13 cellular contexts compared by ENCODE assay signal in genomic region chr21:45992311-45993209, GRCh38. TPM values are rescaled to one million over a fixed set of nuclear protein-coding genes. Genes with fewer than 3 reads are reported as not detected.
A peak's percentile ranks its signal among the peaks of the same experiment; 100 is the strongest.
DNase-seq lines count a peak whose midpoint lies in the region; ATAC-seq and TF ChIP-seq lines count a peak whose summit lies in the region.
"Had no signal": no experiment of that assay in that cellular context is flagged by ENCODE, and none has a peak within 500 bp of the region (broad histone marks: within the 10 kb centered on the region; RNA-seq: fewer than 3 reads in every experiment).

No MANE protein-coding gene starts in this region.

- H3K9me3 ChIP-seq in esophagus (ENCODE audit: control insufficient read depth in 2 of 2, insufficient read depth in 1 of 2, low read depth in 1 of 2, low read length in 1 of 2) (no peaks in the 10 kb centered on the region), mucosa of descending colon (no peaks in the 10 kb centered on the region), upper lobe of left lung (no peaks in the 10 kb centered on the region)

- H3K36me3 ChIP-seq in esophagus (ENCODE audit: control insufficient read depth in 2 of 2, insufficient read depth in 2 of 2, low read length in 1 of 2) (peaks cover 0 to 15% of the 10 kb centered on the region in 2 donors), mucosa of descending colon (ENCODE audit: low read depth) (no peaks in the 10 kb centered on the region), upper lobe of left lung (peaks cover 0 to 59% (median 20%) of the 10 kb centered on the region in 4 donors)

- H3K27me3 Mint-ChIP-seq in activated T-cell treated with anti-CD3 and anti-CD28 coated beads, Interleukin-2, amount 50 U/mL, for 4 hours (ENCODE audit: low read depth) = no peaks in the 10 kb centered on the region
- H3K27me3 Mint-ChIP-seq: IgD-negative memory B cell had no signal

- H3K9me3 Mint-ChIP-seq in activated T-cell treated with anti-CD3 and anti-CD28 coated beads, Interleukin-2, amount 50 U/mL, for 4 hours = no peaks in the 10 kb centered on the region
- H3K9me3 Mint-ChIP-seq: IgD-negative memory B cell had no signal

- H3K4me1 Mint-ChIP-seq in activated T-cell treated with anti-CD3 and anti-CD28 coated beads, Interleukin-2, amount 50 U/mL, for 4 hours (ENCODE audit: low read depth) = no peaks in the 10 kb centered on the region
- H3K4me1 Mint-ChIP-seq: IgD-negative memory B cell had no signal

- TF ChIP-seq POLR2A in upper lobe of left lung (IDR thresholded peaks at IDR 0.05) = no peak

- H3K27ac ChIP-seq in esophagus (ENCODE audit: low read depth in 2 of 2, low read length in 1 of 2) (peak overlapping the region; percentile 32 to 44), upper lobe of left lung (peak overlapping the region; percentile 4 to 45 (median 25))

- H3K4me1 ChIP-seq in esophagus (ENCODE audit: control insufficient read depth in 2 of 2, insufficient read depth in 2 of 2, low read length in 1 of 2) (no peaks in the 10 kb centered on the region), mucosa of descending colon (ENCODE audit: low read depth) (no peaks in the 10 kb centered on the region), upper lobe of left lung (no peaks in the 10 kb centered on the region)

- H3K4me3 Mint-ChIP-seq in activated T-cell treated with anti-CD3 and anti-CD28 coated beads, Interleukin-2, amount 50 U/mL, for 4 hours = no peak overlapping the region
- H3K4me3 Mint-ChIP-seq: IgD-negative memory B cell had no signal

- H3K4me3 ChIP-seq in esophagus (ENCODE audit: low read depth in 1 of 2, low read length in 2 of 2) (no peak overlapping the region), mucosa of descending colon (no peak overlapping the region), upper lobe of left lung (no peak overlapping the region)

- no peaks in the 10 kb centered on the region for H3K36me3 Mint-ChIP-seq in activated T-cell treated with anti-CD3 and anti-CD28 coated beads, Interleukin-2, amount 50 U/mL, for 4 hours (ENCODE audit: insufficient read depth)
- H3K36me3 Mint-ChIP-seq: IgD-negative memory B cell had no signal

- no peak for ATAC-seq in activated T-cell treated with anti-CD3 and anti-CD28 coated beads, Interleukin-2, amount 50 U/mL, for 4 hours
- no peak for ATAC-seq in mucosa of descending colon
- ATAC-seq in upper lobe of left lung (ENCODE audit: low FRiP score in 2 of 2) = no peak
- no peak for ATAC-seq in HG03108 (IDR thresholded peaks at IDR 0.05; ENCODE audit: unreplicated experiment)

- no peaks in the 10 kb centered on the region for H3K27me3 ChIP-seq in esophagus (ENCODE audit: control insufficient read depth in 1 of 2, insufficient read depth in 2 of 2, low read length in 2 of 2)
- no peaks in the 10 kb centered on the region for H3K27me3 ChIP-seq in upper lobe of left lung

- no peak for TF ChIP-seq EP300 in upper lobe of left lung (IDR thresholded peaks at IDR 0.05)

- peak; percentile 4 for DNase-seq in activated T-cell treated with anti-CD3 and anti-CD28 coated beads, Interleukin-2, amount 50 U/mL, for 4 hours
- DNase-seq in activated T-cell treated with anti-CD3 and anti-CD28 coated beads, Interleukin-2, amount 50 U/mL, for 1 hour = no peak
- peak; percentile 0 to 48 (median 15) for DNase-seq in mucosa of descending colon
- DNase-seq in upper lobe of left lung = peak; percentile 20 to 75
- DNase-seq in glomerular visceral epithelial cell (ENCODE audit: extremely low spot score) = no peak
- no peak for DNase-seq in NCI-H2227 (lab: John Stamatoyannopoulos, UW; ENCODE audit: unreplicated experiment)
- DNase-seq: central memory CD4-positive, alpha-beta T cell; GF-D8; NCI-H2029; retina had no signal

- no peak for TF ChIP-seq CTCF in mucosa of descending colon (IDR thresholded peaks at IDR 0.05)
- no peak for TF ChIP-seq CTCF in upper lobe of left lung (IDR thresholded peaks at IDR 0.05)

- intact Hi-C loops in mucosa of descending colon (cut with DNase I, micrococcal nuclease) = no loop called here

- WGBS in esophagus, 2 donors = 78% methylated on average over 32 of the region's 32 CpGs
- WGBS in upper lobe of left lung, 2 donors = 82 to 91% methylated on average over 12 to 31 of the region's 32 CpGs

RNA-seq across cellular contexts. Expression of gene COL6A1, which starts 11.0 kb away (rescaled TPM):
- total RNA-seq in activated T-cell treated with anti-CD3 and anti-CD28 coated beads, Interleukin-2, amount 50 U/mL, for 4 hours = 1 to 10 TPM; 2.8 to 3.6 (median 3.0) TPM
- polyA plus RNA-seq in esophagus = 100 to 1,000 TPM; 105 to 123 TPM
- total RNA-seq in mucosa of descending colon (100 to 1,000 TPM in 2 of 3 donors, 10 to 100 TPM in 1; 45.0 to 663 (median 114) TPM), upper lobe of left lung (100 to 1,000 TPM in 5 of 6 donors, 10 to 100 TPM in 1; 61.9 to 351 (median 205) TPM)
- polyA plus RNA-seq: IgD-negative memory B cell had no signal

Comparison
In these comparisons a context has a peak if more than half of its experiments do, and no peak if none do; other contexts are left out.
1. DNase-seq: peak in activated T-cell treated with anti-CD3 and anti-CD28 coated beads, Interleukin-2, amount 50 U/mL, for 4 hours (single experiment), mucosa of descending colon (3 of 3) and upper lobe of left lung (2 of 2); none in activated T-cell treated with anti-CD3 and anti-CD28 coated beads, Interleukin-2, amount 50 U/mL, for 1 hour (single experiment), glomerular visceral epithelial cell (single experiment) and NCI-H2227 (single experiment).
2. RNA of gene COL6A1, which starts 11.0 kb away (total RNA-seq): 61.9 to 351 TPM in upper lobe of left lung and 45.0 to 663 TPM in mucosa of descending colon; 2.8 to 3.6 TPM in activated T-cell treated with anti-CD3 and anti-CD28 coated beads, Interleukin-2, amount 50 U/mL, for 4 hours; every median in the first group is over 4 times any median in the second.